ENCODE assay signal across 9 cellular contexts in the genomic region with DNA sequence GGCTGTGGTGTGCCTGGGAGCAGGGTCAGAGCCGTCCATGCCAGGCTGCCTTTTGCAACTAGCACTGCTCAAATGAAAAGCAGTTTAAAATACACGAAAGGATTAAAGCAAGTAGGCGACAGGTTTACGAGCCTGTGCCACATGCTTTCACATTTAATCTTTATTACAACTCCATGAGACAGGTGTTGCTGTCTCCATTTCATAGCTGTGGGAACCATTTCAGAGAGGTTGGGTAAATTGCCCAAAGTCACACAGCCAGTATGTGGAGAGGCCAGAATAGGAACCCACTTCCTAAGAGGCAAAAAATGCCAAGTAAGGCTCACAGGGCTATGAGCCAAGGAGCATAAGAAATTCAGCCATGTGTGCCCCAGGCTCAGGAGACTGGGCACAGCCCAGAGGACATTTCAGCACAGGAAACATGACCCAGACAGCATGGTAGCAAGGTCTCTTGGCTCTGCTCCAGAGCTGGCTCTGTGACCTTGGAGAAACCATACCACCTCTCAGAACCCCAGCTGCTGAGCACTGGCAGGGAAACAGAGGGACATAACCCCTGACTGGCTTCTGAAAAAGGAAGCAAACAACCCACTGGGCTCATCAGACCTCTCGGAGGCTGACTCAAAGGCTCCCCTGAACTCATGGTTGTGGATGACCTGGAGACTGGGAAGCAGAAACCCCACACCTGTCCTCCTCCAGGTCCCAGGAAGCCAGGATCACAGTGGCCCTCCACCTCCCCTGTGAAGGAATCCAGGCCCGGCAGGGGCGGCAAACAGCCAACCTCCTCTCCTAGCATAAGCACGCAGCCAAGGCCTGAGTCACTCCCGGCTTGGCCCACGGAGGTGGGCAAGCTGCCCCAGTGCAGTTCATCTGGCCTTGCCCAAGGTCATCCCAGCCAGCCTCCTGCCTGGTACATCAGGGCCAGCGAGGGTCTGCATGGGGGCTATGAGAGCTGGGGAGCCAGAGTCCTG. TPM values are rescaled to one million over a fixed set of nuclear protein-coding genes. Genes with fewer than 3 reads are reported as not detected.
A peak's percentile ranks its signal among the peaks of the same experiment; 100 is the strongest.
DNase-seq lines count a peak whose midpoint lies in the region; ATAC-seq and TF ChIP-seq lines count a peak whose summit lies in the region.
"Had no signal": no experiment of that assay in that cellular context is flagged by ENCODE, and none has a peak within 500 bp of the region (broad histone marks: within the 10 kb centered on the region; RNA-seq: fewer than 3 reads in every experiment).

No MANE protein-coding gene starts in this region.

- peak overlapping the region in 9 of 11 experiments; percentile 93 to 99 (median 97); a peak in 18 of 22 replicates for H3K27ac ChIP-seq in BLaER1 treated with 17β-estradiol and CSF1 and Interleukin-3, amounts not matched to agents 10 nM and 100 nM
- H3K27ac ChIP-seq in ovary, result peak overlapping the region; percentile 25 to 73

- peak in 1 of 3 donors; percentile 18 for TF ChIP-seq CTCF in ovary (IDR thresholded peaks at IDR 0.05)

- ATAC-seq in GM18868 (IDR thresholded peaks at IDR 0.05; ENCODE audit: unreplicated experiment) (no peak), HG03135 (IDR thresholded peaks at IDR 0.05; ENCODE audit: unreplicated experiment) (no peak), HG03108 (IDR thresholded peaks at IDR 0.05; ENCODE audit: unreplicated experiment) (no peak)

- no peaks in the 10 kb centered on the region for H3K27me3 ChIP-seq in BLaER1 treated with 17β-estradiol and CSF1 and Interleukin-3, amounts not matched to agents 10 nM and 100 nM
- H3K27me3 ChIP-seq in ovary, result no peaks in the 10 kb centered on the region

- H3K4me2 ChIP-seq in BLaER1 treated with 17β-estradiol and CSF1 and Interleukin-3, amounts not matched to agents 10 nM and 100 nM, result peak overlapping the region; percentile 57 to 99 (median 97)

- peaks cover 3% of the 10 kb centered on the region for H3K27me3 Mint-ChIP-seq in activated CD4-positive, alpha-beta T cell treated with anti-CD3 and anti-CD28 coated beads, Interleukin-2, amount 10 ng/mL, durations not matched to agents 24 days and 14 days

- no peak overlapping the region for H3K4me3 ChIP-seq in BLaER1 treated with 17β-estradiol and CSF1 and Interleukin-3, amounts not matched to agents 10 nM and 100 nM
- H3K4me3 ChIP-seq in ovary, result no peak overlapping the region

- H3K9me3 Mint-ChIP-seq in activated CD4-positive, alpha-beta T cell treated with anti-CD3 and anti-CD28 coated beads, Interleukin-2, amount 10 ng/mL, durations not matched to agents 24 days and 14 days, result no peaks in the 10 kb centered on the region
- H3K9me3 Mint-ChIP-seq: T-helper 2 cell treated with Interferon-gamma antibody and Interleukin-4, amounts not matched to agents 5 μg/mL and 100 μg/mL, for 36 hours had no signal

- no peak for TF ChIP-seq POLR2A in ovary (IDR thresholded peaks at IDR 0.05)

- no peak overlapping the region for H3K4me3 Mint-ChIP-seq in activated CD4-positive, alpha-beta T cell treated with anti-CD3 and anti-CD28 coated beads, Interleukin-2, amount 10 ng/mL, durations not matched to agents 24 days and 14 days
- H3K4me3 Mint-ChIP-seq: T-helper 2 cell treated with Interferon-gamma antibody and Interleukin-4, amounts not matched to agents 5 μg/mL and 100 μg/mL, for 36 hours had no signal

- H3K9ac ChIP-seq in BLaER1 treated with 17β-estradiol and CSF1 and Interleukin-3, amounts not matched to agents 10 nM and 100 nM, result peak overlapping the region in 10 of 11 experiments; percentile 16 to 56 (median 42); a peak in 14 of 22 replicates

- no peaks in the 10 kb centered on the region; a peak in 3 of 22 replicates for H4K20me1 ChIP-seq in BLaER1 treated with 17β-estradiol and CSF1 and Interleukin-3, amounts not matched to agents 10 nM and 100 nM

- H3K36me3 ChIP-seq in BLaER1 treated with 17β-estradiol and CSF1 and Interleukin-3, amounts not matched to agents 10 nM and 100 nM, result peaks cover 0 to 1% (median 0%) of the 10 kb centered on the region in 11 experiments; a peak in 2 of 22 replicates
- H3K36me3 ChIP-seq in ovary, result no peaks in the 10 kb centered on the region

- H3K4me1 ChIP-seq in BLaER1 treated with 17β-estradiol and CSF1 and Interleukin-3, amounts not matched to agents 10 nM and 100 nM, result peaks cover 60 to 78% (median 69%) of the 10 kb centered on the region in 10 experiments
- H3K4me1 ChIP-seq in ovary (ENCODE audit: insufficient read depth), result peaks cover 42% of the 10 kb centered on the region

- TF ChIP-seq EP300 in ovary (IDR thresholded peaks at IDR 0.05), result no peak

- no peaks in the 10 kb centered on the region for H3K9me3 ChIP-seq in BLaER1 treated with 17β-estradiol and CSF1 and Interleukin-3, amounts not matched to agents 10 nM and 100 nM (replicated peaks in 1 of 11)
- no peaks in the 10 kb centered on the region for H3K9me3 ChIP-seq in ovary

- H3K36me3 Mint-ChIP-seq in activated CD4-positive, alpha-beta T cell treated with anti-CD3 and anti-CD28 coated beads, Interleukin-2, amount 10 ng/mL, durations not matched to agents 24 days and 14 days (ENCODE audit: low read depth), result no peaks in the 10 kb centered on the region

- no peak overlapping the region for H3K27ac Mint-ChIP-seq in activated CD4-positive, alpha-beta T cell treated with anti-CD3 and anti-CD28 coated beads, Interleukin-2, amount 10 ng/mL, durations not matched to agents 24 days and 14 days
- H3K27ac Mint-ChIP-seq: T-helper 2 cell treated with Interferon-gamma antibody and Interleukin-4, amounts not matched to agents 5 μg/mL and 100 μg/mL, for 36 hours had no signal

- peak; percentile 72 for DNase-seq in T1000 (lab: John Stamatoyannopoulos, UW)
- peak; percentile 72 for DNase-seq in fibroblast of the conjunctiva (ENCODE audit: low read depth)
- peak; percentile 82 to 98 (median 94) for DNase-seq in ovary
- DNase-seq in activated CD4-positive, alpha-beta T cell treated with anti-CD3 and anti-CD28 coated beads, Interleukin-2, amount 10 ng/mL, durations not matched to agents 24 days and 14 days, result no peak

- intact Hi-C loops in ovary (cut with DNase I), result loop anchor here in 3 of 4 donors (5.0 to 10.0 kb wide), 4 partner anchors 45 to 713 kb away; a partner anchor contains a TSS
- intact Hi-C loops in activated CD4-positive, alpha-beta T cell treated with anti-CD3 and anti-CD28 coated beads, Interleukin-2, amount 10 ng/mL, durations not matched to agents 24 days and 14 days (cut with micrococcal nuclease), result no loop called here

- H3K4me1 Mint-ChIP-seq in activated CD4-positive, alpha-beta T cell treated with anti-CD3 and anti-CD28 coated beads, Interleukin-2, amount 10 ng/mL, durations not matched to agents 24 days and 14 days, result peaks cover 6% of the 10 kb centered on the region

- 32 to 33% (median 33%) methylated on average over 11 of the region's 11 CpGs for WGBS in ovary, 3 donors

RNA-seq across cellular contexts. Expression of a gene that starts 40.3 kb away (rescaled TPM):
- total RNA-seq in ovary, result 10 to 100 TPM; 12.2 to 37.9 (median 31.2) TPM
- 10 to 100 TPM; 23.4 to 26.2 TPM for polyA plus RNA-seq in ovary
- 83.3 and 84.8 TPM in 2 replicates for total RNA-seq in activated CD4-positive, alpha-beta T cell treated with anti-CD3 and anti-CD28 coated beads, Interleukin-2, amount 10 ng/mL, durations not matched to agents 24 days and 14 days
